1 cellular context compared by ENCODE assay signal in genomic region chr5:135715267-135716050, GRCh38.
TF ChIP-seq lines count a peak whose summit lies in the region.

No MANE protein-coding gene starts in this region.

TF ChIP-seq in WTC11, 78 proteins besides CTCF, POLR2A, EP300 and RAD21 (continued from another document):
- TF ChIP-seq ZBTB43 (CRISPR knock-in tag; IDR thresholded peaks at IDR 0.05) (no peak), MXD4 (CRISPR knock-in tag; IDR thresholded peaks at IDR 0.05; ENCODE audit: borderline replicate concordance) (no peak), ZNF232 (CRISPR knock-in tag; IDR thresholded peaks at IDR 0.05) (no peak)
